In the genomic region with DNA sequence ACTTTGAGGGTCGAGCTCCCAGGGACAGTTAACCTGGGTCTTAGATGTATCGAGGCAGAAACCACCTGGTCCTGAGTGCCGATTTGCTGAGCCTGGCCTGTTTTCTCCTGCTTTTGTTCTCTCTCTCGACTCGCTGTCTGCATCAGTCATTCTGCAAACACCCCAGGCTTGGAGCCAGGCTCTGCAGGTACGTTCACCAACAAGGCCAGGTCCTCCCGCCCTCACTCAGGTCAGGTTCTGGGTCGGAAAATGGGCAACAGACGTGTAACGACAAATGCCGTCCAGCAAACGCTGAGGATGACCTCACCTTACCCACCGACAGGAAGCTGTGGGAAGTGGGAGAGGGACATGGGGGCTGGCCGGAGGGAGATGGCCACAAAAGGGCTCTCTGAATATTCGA, we compare ENCODE assay signal across 25 cellular contexts. TPM values are rescaled to one million over a fixed set of nuclear protein-coding genes. Genes with fewer than 3 reads are reported as not detected.
"Had no signal": no experiment of that assay in that cellular context is flagged by ENCODE, and none has a peak within 500 bp of the region (broad histone marks: within the 10 kb centered on the region; RNA-seq: fewer than 3 reads in every experiment).

No MANE protein-coding gene starts in this region.

- H3K36me3 Mint-ChIP-seq: activated CD4-positive, alpha-beta memory T cell treated with anti-CD3 and anti-CD28 coated beads for 36 hours; activated naive CD4-positive, alpha-beta T cell treated with anti-CD3 and anti-CD28 coated beads, Interleukin-2, amount 10 ng/mL, durations not matched to agents 7 days and 5 days; activated naive CD8-positive, alpha-beta T cell treated with anti-CD3 and anti-CD28 coated beads for 36 hours; T-cell had no signal

- H3K4me1 Mint-ChIP-seq: activated naive CD4-positive, alpha-beta T cell treated with anti-CD3 and anti-CD28 coated beads, Interleukin-2, amount 10 ng/mL, durations not matched to agents 7 days and 5 days; activated T-helper 17 cell treated with anti-CD3 and anti-CD28 coated beads, Interleukin-2, amount 50 U/mL, for 72 hours had no signal

- DNase-seq: activated CD4-positive, alpha-beta memory T cell treated with anti-CD3 and anti-CD28 coated beads for 36 hours; activated CD4-positive, alpha-beta T cell treated with anti-CD3 and anti-CD28 coated beads, Interleukin-2, amount 10 ng/mL, durations not matched to agents 7 days and 5 days; activated CD4-positive, CD25-positive, alpha-beta regulatory T cell; activated CD8-positive, alpha-beta memory T cell treated with anti-CD3 and anti-CD28 coated beads for 24 hours; activated gamma-delta T cell treated with Interleukin-2 at 50 U/mL for 16 hours; activated naive CD4-positive, alpha-beta T cell treated with anti-CD3 and anti-CD28 coated beads, Interleukin-2, amount 10 ng/mL, durations not matched to agents 7 days and 5 days; activated naive CD8-positive, alpha-beta T cell treated with anti-CD3 and anti-CD28 coated beads for 36 hours; activated T-cell treated with anti-CD3 and anti-CD28 coated beads, Interleukin-2, amount 50 U/mL, for 4 hours; anterior cingulate cortex; KG1; NCI-H1048; NCI-H146; NCI-H187 treated with DMSO at 0.1 percent for 48 hours; NCI-H2081 treated with DMSO at 0.1 percent for 48 hours; NCI-H446; NCI-H524; NCI-H748 treated with DMSO at 0.1 percent for 48 hours; RPMI8226; T-cell; T-helper 2 cell; T1000 had no signal

- H3K4me3 ChIP-seq: SK-N-MC had no signal

- H3K4me3 Mint-ChIP-seq: activated CD4-positive, alpha-beta memory T cell treated with anti-CD3 and anti-CD28 coated beads for 36 hours; activated CD4-positive, alpha-beta T cell treated with anti-CD3 and anti-CD28 coated beads, Interleukin-2, amount 10 ng/mL, durations not matched to agents 7 days and 5 days; activated naive CD4-positive, alpha-beta T cell treated with anti-CD3 and anti-CD28 coated beads, Interleukin-2, amount 10 ng/mL, durations not matched to agents 7 days and 5 days; activated naive CD8-positive, alpha-beta T cell treated with anti-CD3 and anti-CD28 coated beads for 36 hours; activated T-cell treated with anti-CD3 and anti-CD28 coated beads, Interleukin-2, amount 50 U/mL, for 4 hours; activated T-helper 17 cell treated with anti-CD3 and anti-CD28 coated beads, Interleukin-2, amount 50 U/mL, for 72 hours; T-cell had no signal

- H3K27ac Mint-ChIP-seq: activated CD4-positive, alpha-beta memory T cell treated with anti-CD3 and anti-CD28 coated beads for 36 hours; activated CD4-positive, alpha-beta T cell treated with anti-CD3 and anti-CD28 coated beads, Interleukin-2, amount 10 ng/mL, durations not matched to agents 7 days and 5 days; activated naive CD4-positive, alpha-beta T cell treated with anti-CD3 and anti-CD28 coated beads, Interleukin-2, amount 10 ng/mL, durations not matched to agents 7 days and 5 days; activated naive CD8-positive, alpha-beta T cell treated with anti-CD3 and anti-CD28 coated beads for 36 hours; activated T-helper 17 cell treated with anti-CD3 and anti-CD28 coated beads, Interleukin-2, amount 50 U/mL, for 72 hours; T-cell had no signal

- H3K9me3 Mint-ChIP-seq: activated CD4-positive, alpha-beta memory T cell treated with anti-CD3 and anti-CD28 coated beads for 36 hours; activated CD4-positive, alpha-beta T cell treated with anti-CD3 and anti-CD28 coated beads, Interleukin-2, amount 10 ng/mL, durations not matched to agents 7 days and 5 days; activated naive CD4-positive, alpha-beta T cell treated with anti-CD3 and anti-CD28 coated beads, Interleukin-2, amount 10 ng/mL, durations not matched to agents 7 days and 5 days; activated naive CD8-positive, alpha-beta T cell treated with anti-CD3 and anti-CD28 coated beads for 36 hours; activated T-cell treated with anti-CD3 and anti-CD28 coated beads, Interleukin-2, amount 50 U/mL, for 4 hours; activated T-helper 17 cell treated with anti-CD3 and anti-CD28 coated beads, Interleukin-2, amount 50 U/mL, for 72 hours; T-cell had no signal

- H3K27me3 Mint-ChIP-seq: activated naive CD4-positive, alpha-beta T cell treated with anti-CD3 and anti-CD28 coated beads, Interleukin-2, amount 10 ng/mL, durations not matched to agents 7 days and 5 days; activated naive CD8-positive, alpha-beta T cell treated with anti-CD3 and anti-CD28 coated beads for 36 hours had no signal

- H3K27ac ChIP-seq: SK-N-MC, VCaP had no signal

RNA-seq across cellular contexts. Expression of a gene that starts 57.7 kb away (rescaled TPM):
- total RNA-seq: activated CD4-positive, alpha-beta memory T cell treated with anti-CD3 and anti-CD28 coated beads for 36 hours; activated T-helper 17 cell treated with anti-CD3 and anti-CD28 coated beads, Interleukin-2, amount 50 U/mL, for 72 hours; OCI-LY7 had no signal
